ENCODE assay signal across 19 cellular contexts in genomic region chr9:71368157-71368556, GRCh38.
DNase-seq lines count a peak whose midpoint lies in the region; ATAC-seq and TF ChIP-seq lines count a peak whose summit lies in the region.
"Had no signal": no experiment of that assay in that cellular context is flagged by ENCODE, and none has a peak within 500 bp of the region (broad histone marks: within the 10 kb centered on the region; RNA-seq: fewer than 3 reads in every experiment).

No MANE protein-coding gene starts in this region.

- CTCF ChIA-PET in activated CD8-positive, alpha-beta T cell treated with anti-CD3 and anti-CD28 coated beads, Interleukin-2, amount 10 ng/mL, durations not matched to agents 7 days and 5 days (lab: Charles Lee), result no interaction called here

- TF ChIP-seq CTCF in left ventricle myocardium inferior (IDR thresholded peaks at IDR 0.05; ENCODE audit: borderline replicate concordance) (no peak), prostate gland (IDR thresholded peaks at IDR 0.05) (no peak)

- no peak for TF ChIP-seq POLR2A in prostate gland (IDR thresholded peaks at IDR 0.05)

- H3K9me3 ChIP-seq in left ventricle myocardium inferior (replicated peaks) (peaks cover 11% of the 10 kb centered on the region), prostate gland (no peaks in the 10 kb centered on the region)

- H3K27ac ChIP-seq in left ventricle myocardium inferior (replicated peaks) (no peak overlapping the region), prostate gland (no peak overlapping the region)
- H3K27ac ChIP-seq: C4-2B, HL-60 had no signal

- no peaks in the 10 kb centered on the region for H3K4me1 Mint-ChIP-seq in activated T-helper 2 cell treated with anti-CD3 and anti-CD28 coated beads, Interferon-gamma antibody, Interleukin-2, Interleukin-4, amounts not matched to agents 10 μg/mL and 5 μg/mL and 100 μg/mL, durations not matched to agents 14 hours and 24 hours and 36 hours (ENCODE audit: low read depth)
- no peaks in the 10 kb centered on the region for H3K4me1 Mint-ChIP-seq in activated CD8-positive, alpha-beta T cell treated with anti-CD3 and anti-CD28 coated beads, Interleukin-2, amount 10 ng/mL, durations not matched to agents 7 days and 5 days (ENCODE audit: low read depth)

- H3K4me3 ChIP-seq in left ventricle myocardium inferior, result no peak overlapping the region
- no peak overlapping the region for H3K4me3 ChIP-seq in prostate gland
- H3K4me3 ChIP-seq: GM12878, K562 had no signal

- POLR2A ChIA-PET in activated CD8-positive, alpha-beta T cell treated with anti-CD3 and anti-CD28 coated beads, Interleukin-2, amount 10 ng/mL, durations not matched to agents 7 days and 5 days (lab: Charles Lee), result no interaction called here

- intact Hi-C loops in Right ventricle myocardium inferior (cut with DNase I) (no loop called here), left ventricle myocardium inferior (cut with micrococcal nuclease) (no loop called here), left colon (cut with DNase I, micrococcal nuclease) (no loop called here), prostate gland (cut with DNase I) (no loop called here)
- intact Hi-C loops in activated T-helper 2 cell treated with anti-CD3 and anti-CD28 coated beads, Interferon-gamma antibody, Interleukin-2, Interleukin-4, amounts not matched to agents 10 μg/mL and 5 μg/mL and 100 μg/mL, durations not matched to agents 14 hours and 24 hours and 36 hours (cut with micrococcal nuclease), result no loop called here

- H3K27me3 ChIP-seq in left ventricle myocardium inferior (ENCODE audit: low read depth) (no peaks in the 10 kb centered on the region), prostate gland (replicated peaks; ENCODE audit: insufficient read depth) (no peaks in the 10 kb centered on the region)

- no peak for DNase-seq in Right ventricle myocardium inferior (ENCODE audit: missing footprints)
- no peak for DNase-seq in left ventricle myocardium inferior
- DNase-seq in cerebellum (ENCODE audit: low spot score), result peak; percentile 3
- peak in 1 of 2 donors; percentile 19 for DNase-seq in left colon
- peak; percentile 28 for DNase-seq in prostate gland (ENCODE audit: low spot score)
- no peak for DNase-seq in activated T-helper 2 cell treated with anti-CD3 and anti-CD28 coated beads, Interferon-gamma antibody, Interleukin-2, Interleukin-4, amounts not matched to agents 10 μg/mL and 5 μg/mL and 100 μg/mL, durations not matched to agents 14 hours and 24 hours and 36 hours (ENCODE audit: low spot score)
- DNase-seq in activated CD8-positive, alpha-beta T cell treated with anti-CD3 and anti-CD28 coated beads, Interleukin-2, amount 10 ng/mL, durations not matched to agents 7 days and 5 days, result no peak
- DNase-seq in epidermal melanocyte (ENCODE audit: insufficient read length, low spot score), result no peak
- DNase-seq: 8988T, DMS53, NCI-H1048, NCI-H1694, NCI-H345, NCI-H526 treated with DMSO at 0.1 percent for 48 hours, OCI-M1 had no signal

- H3K36me3 ChIP-seq in left ventricle myocardium inferior, result no peaks in the 10 kb centered on the region
- no peaks in the 10 kb centered on the region for H3K36me3 ChIP-seq in prostate gland

- H3K4me1 ChIP-seq in left ventricle myocardium inferior (no peaks in the 10 kb centered on the region), prostate gland (replicated peaks) (no peaks in the 10 kb centered on the region)

- H3K36me3 Mint-ChIP-seq in activated T-helper 2 cell treated with anti-CD3 and anti-CD28 coated beads, Interferon-gamma antibody, Interleukin-2, Interleukin-4, amounts not matched to agents 10 μg/mL and 5 μg/mL and 100 μg/mL, durations not matched to agents 14 hours and 24 hours and 36 hours (ENCODE audit: low read depth), result no peaks in the 10 kb centered on the region
- no peaks in the 10 kb centered on the region for H3K36me3 Mint-ChIP-seq in activated CD8-positive, alpha-beta T cell treated with anti-CD3 and anti-CD28 coated beads, Interleukin-2, amount 10 ng/mL, durations not matched to agents 7 days and 5 days (ENCODE audit: low read depth)

- H3K9me3 Mint-ChIP-seq in activated T-helper 2 cell treated with anti-CD3 and anti-CD28 coated beads, Interferon-gamma antibody, Interleukin-2, Interleukin-4, amounts not matched to agents 10 μg/mL and 5 μg/mL and 100 μg/mL, durations not matched to agents 14 hours and 24 hours and 36 hours, result no peaks in the 10 kb centered on the region
- no peaks in the 10 kb centered on the region for H3K9me3 Mint-ChIP-seq in activated CD8-positive, alpha-beta T cell treated with anti-CD3 and anti-CD28 coated beads, Interleukin-2, amount 10 ng/mL, durations not matched to agents 7 days and 5 days (ENCODE audit: insufficient read depth)

- H3K27me3 Mint-ChIP-seq in activated T-helper 2 cell treated with anti-CD3 and anti-CD28 coated beads, Interferon-gamma antibody, Interleukin-2, Interleukin-4, amounts not matched to agents 10 μg/mL and 5 μg/mL and 100 μg/mL, durations not matched to agents 14 hours and 24 hours and 36 hours (ENCODE audit: low read depth), result no peaks in the 10 kb centered on the region
- no peaks in the 10 kb centered on the region for H3K27me3 Mint-ChIP-seq in activated CD8-positive, alpha-beta T cell treated with anti-CD3 and anti-CD28 coated beads, Interleukin-2, amount 10 ng/mL, durations not matched to agents 7 days and 5 days (ENCODE audit: low read depth)

- ATAC-seq in Right ventricle myocardium inferior, result peak; percentile 42
- peak; percentile 60 for ATAC-seq in left colon
- ATAC-seq in activated CD8-positive, alpha-beta T cell treated with anti-CD3 and anti-CD28 coated beads, Interleukin-2, amount 10 ng/mL, durations not matched to agents 7 days and 5 days, result no peak
- ATAC-seq: GM12878, K562 had no signal

- H3K27ac Mint-ChIP-seq in activated T-helper 2 cell treated with anti-CD3 and anti-CD28 coated beads, Interferon-gamma antibody, Interleukin-2, Interleukin-4, amounts not matched to agents 10 μg/mL and 5 μg/mL and 100 μg/mL, durations not matched to agents 14 hours and 24 hours and 36 hours, result no peak overlapping the region
- no peak overlapping the region for H3K27ac Mint-ChIP-seq in activated CD8-positive, alpha-beta T cell treated with anti-CD3 and anti-CD28 coated beads, Interleukin-2, amount 10 ng/mL, durations not matched to agents 7 days and 5 days

- 10% methylated on average over 1 of the region's 1 CpG for WGBS in prostate gland

- H3K4me3 Mint-ChIP-seq in activated T-helper 2 cell treated with anti-CD3 and anti-CD28 coated beads, Interferon-gamma antibody, Interleukin-2, Interleukin-4, amounts not matched to agents 10 μg/mL and 5 μg/mL and 100 μg/mL, durations not matched to agents 14 hours and 24 hours and 36 hours (ENCODE audit: low read depth), result no peak overlapping the region
- no peak overlapping the region for H3K4me3 Mint-ChIP-seq in activated CD8-positive, alpha-beta T cell treated with anti-CD3 and anti-CD28 coated beads, Interleukin-2, amount 10 ng/mL, durations not matched to agents 7 days and 5 days

Comparison
In these comparisons a context has a peak if more than half of its experiments do, and no peak if none do; other contexts are left out.
1. DNase-seq: peak in cerebellum (single experiment) and prostate gland (single experiment); none in Right ventricle myocardium inferior (single experiment), left ventricle myocardium inferior (single experiment), activated T-helper 2 cell treated with anti-CD3 and anti-CD28 coated beads, Interferon-gamma antibody, Interleukin-2, Interleukin-4, amounts not matched to agents 10 μg/mL and 5 μg/mL and 100 μg/mL, durations not matched to agents 14 hours and 24 hours and 36 hours (single experiment), activated CD8-positive, alpha-beta T cell treated with anti-CD3 and anti-CD28 coated beads, Interleukin-2, amount 10 ng/mL, durations not matched to agents 7 days and 5 days (single experiment) and epidermal melanocyte (single experiment).